Comparison of ENCODE assay signal across 8 cellular contexts in the genomic region with DNA sequence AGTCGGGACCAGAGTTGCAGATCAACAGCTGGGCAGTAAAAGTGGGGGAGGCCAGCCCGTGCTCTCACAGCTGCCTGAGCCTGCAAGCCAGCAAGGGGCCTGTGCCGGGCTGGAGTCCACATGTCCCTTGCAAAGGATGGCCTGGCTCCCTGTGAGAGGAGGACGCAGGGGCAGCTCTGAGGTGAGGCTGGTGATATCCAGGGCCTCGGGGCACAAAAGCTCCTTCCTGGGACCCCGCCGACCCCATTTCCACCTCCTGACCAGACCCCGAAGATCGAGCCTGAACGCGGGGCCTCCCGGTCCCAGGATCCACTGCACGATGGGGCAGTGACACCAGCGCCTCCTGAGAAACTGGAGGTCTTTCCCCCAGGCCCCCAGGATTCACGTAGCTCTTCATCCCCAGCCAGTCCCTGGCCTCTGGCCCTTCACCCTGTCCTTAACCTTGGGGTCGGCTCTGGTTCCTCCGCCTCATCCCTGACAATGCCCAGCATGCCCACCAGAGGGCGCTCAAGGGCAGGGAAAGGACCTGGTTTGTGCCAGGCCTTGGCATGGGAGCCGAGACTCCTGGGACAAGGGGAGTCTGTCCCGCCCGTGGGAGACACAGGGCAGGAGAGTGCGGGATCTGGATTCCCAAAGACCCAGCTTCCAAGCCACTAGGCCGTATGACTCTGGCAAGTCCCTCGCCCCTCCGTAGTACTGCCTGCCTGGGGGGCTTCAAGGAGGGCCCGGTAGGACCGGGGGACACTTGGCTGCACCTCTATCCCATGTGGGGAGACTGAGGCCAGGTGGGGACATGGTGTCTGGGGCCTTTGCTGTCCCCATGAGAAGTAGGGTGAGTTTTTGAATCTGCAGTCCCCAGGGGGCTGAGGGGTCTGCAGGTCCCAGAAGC. TPM values are rescaled to one million over a fixed set of nuclear protein-coding genes. Genes with fewer than 3 reads are reported as not detected.
DNase-seq lines count a peak whose midpoint lies in the region; ATAC-seq and TF ChIP-seq lines count a peak whose summit lies in the region.

No MANE protein-coding gene starts in this region.

- H3K9me3 ChIP-seq in OCI-LY1 (ENCODE audit: low read length) = no peaks in the 10 kb centered on the region

- no peak overlapping the region for H3K27ac Mint-ChIP-seq in nephron progenitor cell
- H3K27ac Mint-ChIP-seq in stimulated activated naive CD8-positive, alpha-beta T cell treated with anti-CD3 and anti-CD28 coated beads, Interleukin-15, amount 100 ng/mL, for 72 hours = peak overlapping the region in 1 of 2 donors; percentile 77

- no peaks in the 10 kb centered on the region for H3K9me2 ChIP-seq in OCI-LY1 (ENCODE audit: low read depth, low read length)

- H3K36me3 Mint-ChIP-seq in nephron progenitor cell (ENCODE audit: low read depth) = no peaks in the 10 kb centered on the region

- TF ChIP-seq CTCF in 22Rv1 (IDR thresholded peaks at IDR 0.05) (peak; percentile 93), GM12875 (IDR thresholded peaks at IDR 0.05; ENCODE audit: borderline replicate concordance, insufficient read depth, low read depth, low read length) (peak; percentile 98), OCI-LY1 (IDR thresholded peaks at IDR 0.05; ENCODE audit: low read length) (peak; percentile 94), nephron progenitor cell (IDR thresholded peaks at IDR 0.05) (peak; percentile 99)

- ATAC-seq in esophagus mucosa (peak; percentile 66), GM18873 (IDR thresholded peaks at IDR 0.05; ENCODE audit: low FRiP score, unreplicated experiment) (no peak)
- ATAC-seq in stimulated activated naive CD8-positive, alpha-beta T cell treated with anti-CD3 and anti-CD28 coated beads, Interleukin-15, amount 100 ng/mL, for 72 hours = peak; percentile 69

- H3K36me3 ChIP-seq in OCI-LY1 (ENCODE audit: insufficient read depth, low read length) = no peaks in the 10 kb centered on the region

- no peaks in the 10 kb centered on the region for H4K20me1 ChIP-seq in OCI-LY1 (ENCODE audit: insufficient read depth, low read length)

- H3K79me2 ChIP-seq in OCI-LY1 (ENCODE audit: insufficient read depth, low read length) = no peaks in the 10 kb centered on the region

- peaks cover 15% of the 10 kb centered on the region for H3K4me1 ChIP-seq in OCI-LY1 (ENCODE audit: insufficient read depth, low read length, severe bottlenecking)

- no peaks in the 10 kb centered on the region for H3F3A ChIP-seq in OCI-LY1 (ENCODE audit: insufficient read depth, low read length)

- H3K27ac ChIP-seq in 22Rv1 (no peak overlapping the region), OCI-LY1 (ENCODE audit: low read depth, low read length, poor library complexity, severe bottlenecking) (no peak overlapping the region)

- no peak overlapping the region for H3K9ac ChIP-seq in OCI-LY1 (ENCODE audit: low read length)

- peak; percentile 100 for DNase-seq in activated CD8-positive, alpha-beta memory T cell treated with anti-CD3 and anti-CD28 coated beads, Interleukin-2, amount 50 U/mL, for 48 hours
- DNase-seq in nephron progenitor cell = peak; percentile 97
- DNase-seq in stimulated activated naive CD8-positive, alpha-beta T cell treated with anti-CD3 and anti-CD28 coated beads, Interleukin-15, amount 100 ng/mL, for 72 hours = peak; percentile 74 to 77

- peaks cover 35% of the 10 kb centered on the region for H3K27me3 Mint-ChIP-seq in nephron progenitor cell (ENCODE audit: low read depth, poor library complexity)
- peaks cover 22% of the 10 kb centered on the region for H3K27me3 Mint-ChIP-seq in stimulated activated naive CD8-positive, alpha-beta T cell treated with anti-CD3 and anti-CD28 coated beads, Interleukin-15, amount 100 ng/mL, for 72 hours

- H3K4me3 ChIP-seq in GM12875 (ENCODE audit: low read depth, low read length) (no peak overlapping the region), OCI-LY1 (ENCODE audit: low read depth, low read length, poor library complexity, severe bottlenecking) (no peak overlapping the region)

- no peak overlapping the region for H3K4me2 ChIP-seq in OCI-LY1 (ENCODE audit: low read length)

- peaks cover 30% of the 10 kb centered on the region for H3K4me1 Mint-ChIP-seq in nephron progenitor cell
- H3K4me1 Mint-ChIP-seq in stimulated activated naive CD8-positive, alpha-beta T cell treated with anti-CD3 and anti-CD28 coated beads, Interleukin-15, amount 100 ng/mL, for 72 hours = peaks cover 18% of the 10 kb centered on the region

- no peaks in the 10 kb centered on the region; the same call in 1 of the 2 replicates for H3K27me3 ChIP-seq in OCI-LY1 (ENCODE audit: insufficient read depth, low read length)

- H3K4me3 Mint-ChIP-seq in nephron progenitor cell = no peak overlapping the region
- no peak overlapping the region for H3K4me3 Mint-ChIP-seq in stimulated activated naive CD8-positive, alpha-beta T cell treated with anti-CD3 and anti-CD28 coated beads, Interleukin-15, amount 100 ng/mL, for 72 hours

- H3K9me3 Mint-ChIP-seq in nephron progenitor cell = no peaks in the 10 kb centered on the region
- peaks cover 0 to 7% of the 10 kb centered on the region in 2 donors for H3K9me3 Mint-ChIP-seq in stimulated activated naive CD8-positive, alpha-beta T cell treated with anti-CD3 and anti-CD28 coated beads, Interleukin-15, amount 100 ng/mL, for 72 hours

- H2AFZ ChIP-seq in OCI-LY1 (ENCODE audit: low read length) = no peak overlapping the region

RNA-seq across cellular contexts. Expression of a gene that starts 17.8 kb away (rescaled TPM):
- 8.4 TPM for total RNA-seq in esophagus mucosa
